Comparison of ENCODE assay signal across 8 cellular contexts in the genomic region with DNA sequence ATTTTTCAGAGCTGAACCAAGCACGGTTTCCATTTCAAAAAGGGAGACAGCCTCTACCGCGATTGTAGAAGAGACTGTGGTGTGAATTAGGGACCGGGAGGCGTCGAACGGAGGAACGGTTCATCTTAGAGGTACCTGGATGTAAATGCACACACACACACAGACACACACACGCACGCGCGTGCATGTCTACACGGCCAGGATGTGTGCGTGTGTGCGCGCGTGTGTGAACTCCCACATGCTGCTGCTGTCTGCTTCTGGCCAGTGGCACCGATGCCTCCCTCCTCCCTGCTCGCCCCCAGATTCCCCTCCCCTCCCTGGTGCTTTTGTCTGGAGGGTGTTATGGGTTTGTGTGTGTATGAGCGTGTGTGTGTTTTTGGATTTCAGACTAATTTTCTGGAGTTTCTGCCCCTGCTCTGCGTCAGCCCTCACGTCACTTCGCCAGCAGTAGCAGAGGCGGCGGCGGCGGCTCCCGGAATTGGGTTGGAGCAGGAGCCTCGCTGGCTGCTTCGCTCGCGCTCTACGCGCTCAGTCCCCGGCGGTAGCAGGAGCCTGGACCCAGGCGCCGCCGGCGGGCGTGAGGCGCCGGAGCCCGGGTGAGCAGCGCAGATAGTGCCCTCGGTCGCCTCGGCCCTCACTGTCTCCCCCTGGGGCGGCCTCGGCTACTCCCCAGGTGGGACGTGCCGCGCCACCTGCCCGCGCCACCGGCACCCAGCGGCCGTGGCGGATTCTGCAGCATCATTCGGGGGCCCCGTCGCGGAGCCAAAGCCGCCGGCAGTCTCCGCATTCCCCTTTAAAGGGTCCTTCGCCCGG.
A peak's percentile ranks its signal among the peaks of the same experiment; 100 is the strongest.
DNase-seq lines count a peak whose midpoint lies in the region; ATAC-seq, FAIRE-seq and TF ChIP-seq lines count a peak whose summit lies in the region.

A gene (plus strand): TSS at position 437 of the 813 bp plus-strand sequence. CDS start 1,020 bp downstream, outside the sequence.

- H3K9me3 ChIP-seq in iPS-18c (ENCODE audit: control insufficient read depth, insufficient read depth, low read length), result no peaks in the 10 kb centered on the region

- H3K27me3 ChIP-seq in brain microvascular endothelial cell (replicated peaks), result peaks cover 31% of the 10 kb centered on the region

- ATAC-seq in GM19023 (IDR thresholded peaks at IDR 0.05; ENCODE audit: unreplicated experiment), result no peak

- no peak for FAIRE-seq in HTR-8/SVneo (lab: Jason Lieb, UNC)

- H3K36me3 ChIP-seq in brain microvascular endothelial cell (replicated peaks), result no peaks in the 10 kb centered on the region

- TF ChIP-seq CTCF in brain microvascular endothelial cell (IDR thresholded peaks at IDR 0.05; ENCODE audit: low read depth, low read length, missing control alignments), result no peak
- no peak for TF ChIP-seq CTCF in retinal pigment epithelial cell (conservative IDR thresholded peaks at IDR 0.05; ENCODE audit: low read depth, low read length)

- H3K27ac ChIP-seq in brain microvascular endothelial cell, result no peak within 1 kb of the TSS

- in situ Hi-C loops in brain microvascular endothelial cell (cut with HindIII; ENCODE audit: low pct_ligation_motif_present, low sequenced_read_pairs), result no loop called here

- DNase-seq in NCI-H82 (lab: John Stamatoyannopoulos, UW) (peak; percentile 7), NCI-H82 treated with DMSO at 0.1 percent for 48 hours (lab: John Stamatoyannopoulos, UW; ENCODE audit: unreplicated experiment) (no peak), NCI-H1105 treated with DMSO at 0.1 percent for 48 hours (lab: John Stamatoyannopoulos, UW) (peak; percentile 48), brain microvascular endothelial cell (peak; percentile 9), retinal pigment epithelial cell (ENCODE audit: low read depth) (no peak), HTR-8/SVneo (ENCODE audit: insufficient read length, low spot score) (no peak)

- H3K4me3 ChIP-seq in brain microvascular endothelial cell (ENCODE audit: low read depth, low read length) (peak within 1 kb of the TSS; percentile 51), iPS-18c (ENCODE audit: insufficient read depth, low read depth, low read length) (peak within 1 kb of the TSS; percentile 50), retinal pigment epithelial cell (ENCODE audit: low read length) (peak within 1 kb of the TSS; percentile 40)

Comparison
In these comparisons a context has a peak if more than half of its experiments do, and no peak if none do; other contexts are left out.
1. DNase-seq: peak in NCI-H82 (single experiment), NCI-H1105 treated with DMSO at 0.1 percent for 48 hours (single experiment) and brain microvascular endothelial cell (single experiment); none in NCI-H82 treated with DMSO at 0.1 percent for 48 hours (single experiment), retinal pigment epithelial cell (single experiment) and HTR-8/SVneo (single experiment).
2. Peak in every context shown above with its lines, with median percentiles within 50 percentile points of each other: H3K4me3 ChIP-seq.